ENCODE assay signal across 8 cellular contexts in genomic region chr11:7513210-7514098, GRCh38. TPM values are rescaled to one million over a fixed set of nuclear protein-coding genes. Genes with fewer than 3 reads are reported as not detected.
A peak's percentile ranks its signal among the peaks of the same experiment; 100 is the strongest.
DNase-seq lines count a peak whose midpoint lies in the region; ATAC-seq and TF ChIP-seq lines count a peak whose summit lies in the region.

Gene PPFIBP2, plus strand, starts transcription at chr11:7513999. Its CDS starts 35,477 bp downstream, at chr11:7549476.

- no peaks in the 10 kb centered on the region; the same call in 1 of the 2 replicates for H3K79me2 ChIP-seq in Karpas-422 (ENCODE audit: low read length)

- peaks cover 50 to 58% (median 58%) of the 10 kb centered on the region in 3 donors for H3K4me1 Mint-ChIP-seq in T-cell

- peak within 1 kb of the TSS; percentile 82 for H3K27ac ChIP-seq in Karpas-422 (ENCODE audit: low read length)
- H3K27ac ChIP-seq in psoas muscle = peak within 1 kb of the TSS; percentile 93
- peak within 1 kb of the TSS; percentile 84 for H3K27ac ChIP-seq in urinary bladder (ENCODE audit: low read depth)

- H2AFZ ChIP-seq in Karpas-422 (ENCODE audit: low read length) = peak within 1 kb of the TSS; percentile 94

- peak within 1 kb of the TSS; percentile 91 to 92 for H3K27ac Mint-ChIP-seq in T-cell

- no peaks in the 10 kb centered on the region for H4K20me1 ChIP-seq in Karpas-422 (ENCODE audit: insufficient read depth, low read depth, low read length)

- peak within 1 kb of the TSS; percentile 87 for H3K9ac ChIP-seq in Karpas-422 (ENCODE audit: low read length)

- peak; percentile 78 for TF ChIP-seq CTCF in GM06990 (IDR thresholded peaks at IDR 0.05; ENCODE audit: insufficient read depth, low read length, poor library complexity, severe bottlenecking)
- peak; percentile 62 for TF ChIP-seq CTCF in psoas muscle (IDR thresholded peaks at IDR 0.05)

- WGBS in psoas muscle, 3 donors = 0% methylated on average over 50 to 80 of the region's 80 CpGs
- under 1% methylated on average over 80 of the region's 80 CpGs for WGBS in urinary bladder

- ATAC-seq in GM21825 (IDR thresholded peaks at IDR 0.05; ENCODE audit: unreplicated experiment) (peak; percentile 65), T-cell (replicated peaks in 1 of 4) (peak; percentile 87 to 92 (median 90)), left ventricle myocardium superior (peak; percentile 91), psoas muscle (peak; percentile 83 to 85 (median 84))

- DNase-seq in GM06990 (ENCODE audit: extremely low read depth, insufficient read length) (peak; percentile 89), Karpas-422 (peak; percentile 90), T-cell (peak; percentile 58 to 87 (median 76)), amniotic stem cell (lab: John Stamatoyannopoulos, UW) (peak; percentile 71), left ventricle myocardium superior (peak; percentile 92), psoas muscle (peak; percentile 86 to 91)

- intact Hi-C loops in left ventricle myocardium superior (cut with micrococcal nuclease) = no loop called here
- intact Hi-C loops in psoas muscle (cut with DNase I) = loop anchor here (2.0 to 5.0 kb wide), 5 partner anchors 33 to 154 kb away; no protein-coding TSS in a partner anchor

- peaks cover 0 to 3% of the 10 kb centered on the region in 2 donors for H3K27me3 Mint-ChIP-seq in T-cell

- peak within 1 kb of the TSS; percentile 97 for H3K4me3 ChIP-seq in GM06990 (replicated peaks; ENCODE audit: low read depth, low read length)
- peak within 1 kb of the TSS; percentile 80 for H3K4me3 ChIP-seq in Karpas-422 (ENCODE audit: low read length)
- peak within 1 kb of the TSS; percentile 84 for H3K4me3 ChIP-seq in psoas muscle
- H3K4me3 ChIP-seq in urinary bladder (ENCODE audit: low read depth, low read length) = peak within 1 kb of the TSS; percentile 83

- H3K9me3 ChIP-seq in Karpas-422 (ENCODE audit: low read length) (no peaks in the 10 kb centered on the region), psoas muscle (no peaks in the 10 kb centered on the region)

- H3K36me3 ChIP-seq in GM06990 (ENCODE audit: control insufficient read depth, insufficient read depth, low read length) (no peaks in the 10 kb centered on the region), Karpas-422 (ENCODE audit: insufficient read depth, low read length) (no peaks in the 10 kb centered on the region), psoas muscle (ENCODE audit: insufficient read depth in 1 of 2, low read depth in 1 of 2) (no peaks in the 10 kb centered on the region), urinary bladder (ENCODE audit: insufficient read depth) (no peaks in the 10 kb centered on the region)

- H3K27me3 ChIP-seq in GM06990 (replicated peaks; ENCODE audit: control insufficient read depth, insufficient read depth, low read length) (no peaks in the 10 kb centered on the region), Karpas-422 (ENCODE audit: low read length) (no peaks in the 10 kb centered on the region), psoas muscle (ENCODE audit: insufficient read depth in 3 of 3, low read length in 2 of 3) (no peaks in the 10 kb centered on the region)

- no peaks in the 10 kb centered on the region for H3K9me2 ChIP-seq in Karpas-422 (replicated peaks; ENCODE audit: insufficient read depth, low read length)

- peaks cover 0 to 3% (median 0%) of the 10 kb centered on the region in 3 donors for H3K9me3 Mint-ChIP-seq in T-cell

- H3K4me3 Mint-ChIP-seq in T-cell = peak within 1 kb of the TSS; percentile 91 to 95 (median 93)

- POLR2A ChIA-PET in T-cell (lab: Charles Lee) = interaction anchor here in 1 of 2 donors (0.6 kb wide), 1 partner anchor 181 kb away, joined by 4 read pairs; no protein-coding TSS in a partner anchor

- H3K36me3 Mint-ChIP-seq in T-cell = no peaks in the 10 kb centered on the region

- H3K4me2 ChIP-seq in Karpas-422 (ENCODE audit: low read depth, low read length, poor library complexity, severe bottlenecking) = peak within 1 kb of the TSS; percentile 99

- CTCF ChIA-PET in T-cell (lab: Charles Lee) = interaction anchor here (0.7 to 1.8 kb wide), 13 partner anchors 8 to 181 kb away, joined by 3 to 7 read pairs (median 3); no protein-coding TSS in a partner anchor

- H3K4me1 ChIP-seq in Karpas-422 (ENCODE audit: low read length) (peaks cover 36% of the 10 kb centered on the region), psoas muscle (peaks cover 31% of the 10 kb centered on the region), urinary bladder (ENCODE audit: insufficient read depth) (no peaks in the 10 kb centered on the region)

RNA-seq across cellular contexts. Expression of gene PPFIBP2, which starts in this region (rescaled TPM):
- total RNA-seq in Karpas-422 (2014; rRNA removed; shearing (Covaris generic); ENCODE audit: low replicate concordance) = 25.1 and 36.5 TPM in 2 replicates
- total RNA-seq in T-cell (10 to 100 TPM; 12.5 to 46.6 (median 35.2) TPM), left ventricle myocardium superior (19.9 TPM), psoas muscle (10 to 100 TPM; 19.7 to 54.8 (median 32.5) TPM), urinary bladder (56.8 TPM)
- polyA plus RNA-seq in psoas muscle (10 to 100 TPM in 2 of 3 donors, 1 to 10 TPM in 1; 7.4 to 19.0 (median 14.6) TPM), urinary bladder (11.9 TPM)

Comparison
In these comparisons a context has a peak if more than half of its experiments do, and no peak if none do; other contexts are left out.
1. Peak in every context shown above with its lines: DNase-seq, ATAC-seq, H3K4me3 ChIP-seq and H3K27ac ChIP-seq.